30 cellular contexts compared by ENCODE assay signal in the genomic region with DNA sequence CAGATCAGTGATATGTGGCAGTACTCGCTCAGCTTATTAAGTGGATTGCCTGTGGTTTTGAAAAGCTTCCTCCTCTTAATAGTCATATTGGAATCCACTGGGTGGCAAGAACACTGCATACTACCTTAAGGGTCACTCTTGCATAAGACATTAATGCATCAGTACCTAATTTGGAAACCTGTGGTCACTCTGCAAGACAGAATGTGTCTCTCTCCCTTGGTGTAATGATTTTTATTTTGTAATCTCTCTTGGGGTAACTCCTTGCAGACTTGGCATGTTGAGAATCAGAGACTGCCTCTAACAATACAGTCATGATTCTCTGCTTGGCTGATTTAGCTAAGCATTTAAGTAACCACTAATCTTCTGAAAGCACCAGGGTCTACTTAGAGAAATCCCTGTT. TPM values are rescaled to one million over a fixed set of nuclear protein-coding genes. Genes with fewer than 3 reads are reported as not detected.
"Had no signal": no experiment of that assay in that cellular context is flagged by ENCODE, and none has a peak within 500 bp of the region (broad histone marks: within the 10 kb centered on the region; RNA-seq: fewer than 3 reads in every experiment).

No MANE protein-coding gene starts in this region.

- DNase-seq: activated CD4-positive, alpha-beta T cell treated with anti-CD3 and anti-CD28 coated beads for 1 hour; activated CD8-positive, alpha-beta T cell treated with anti-CD3 and anti-CD28 coated beads, Interleukin-2, amount 10 ng/mL, durations not matched to agents 7 days and 5 days; activated effector memory CD4-positive, alpha-beta T cell treated with anti-CD3 and anti-CD28 coated beads, Interleukin-2, amount 50 U/mL, for 16 hours; activated naive CD4-positive, alpha-beta T cell treated with anti-CD3 and anti-CD28 coated beads for 36 hours; activated naive CD8-positive, alpha-beta T cell treated with anti-CD3 and anti-CD28 coated beads for 36 hours; activated T-cell treated with anti-CD3 and anti-CD28 coated beads for 4 hours; adrenal gland; brain microvascular endothelial cell; central memory CD4-positive, alpha-beta T cell; endodermal cell; foreskin keratinocyte; heart left ventricle; hypothalamus; immature natural killer cell; kidney; midbrain; naive thymus-derived CD4-positive, alpha-beta T cell; nucleus accumbens; pancreas; sigmoid colon; spleen; stimulated activated naive CD4-positive, alpha-beta T cell; T-helper 9 cell had no signal

- H3K36me3 ChIP-seq: adrenal gland, brain microvascular endothelial cell, heart left ventricle, pancreas, prostate gland, sigmoid colon, spleen, tibial nerve had no signal

- H3K4me3 ChIP-seq: adrenal gland, heart left ventricle, pancreas, prostate gland, sigmoid colon, spleen, tibial nerve had no signal

- FAIRE-seq: astrocyte, kidney, pancreas had no signal

- H3K27me3 ChIP-seq: pancreas had no signal

RNA-seq across cellular contexts. Expression of a gene that starts 42.3 kb away (rescaled TPM):
- total RNA-seq: activated CD8-positive, alpha-beta T cell treated with anti-CD3 and anti-CD28 coated beads, Interleukin-2, amount 10 ng/mL, durations not matched to agents 7 days and 5 days; activated naive CD4-positive, alpha-beta T cell treated with anti-CD3 and anti-CD28 coated beads for 36 hours; activated naive CD8-positive, alpha-beta T cell treated with anti-CD3 and anti-CD28 coated beads for 36 hours; adrenal gland; astrocyte; esophagus mucosa; foreskin keratinocyte; heart left ventricle; kidney; lower leg skin; naive thymus-derived CD4-positive, alpha-beta T cell; pancreas; sigmoid colon; spleen; temporal lobe; tibial nerve; ureter had no signal
